9 cellular contexts compared by ENCODE assay signal in genomic region chr15:74291101-74292071, GRCh38. TPM values are rescaled to one million over a fixed set of nuclear protein-coding genes. Genes with fewer than 3 reads are reported as not detected.
DNase-seq lines count a peak whose midpoint lies in the region; ATAC-seq lines count a peak whose summit lies in the region.
"Had no signal": no experiment of that assay in that cellular context is flagged by ENCODE, and none has a peak within 500 bp of the region (broad histone marks: within the 10 kb centered on the region; RNA-seq: fewer than 3 reads in every experiment).

No MANE protein-coding gene starts in this region.

- H4K91ac ChIP-seq in mesenchymal stem cell (ENCODE audit: low read length), result no peak overlapping the region

- peaks cover 61 to 66% of the 10 kb centered on the region in 2 experiments for H3K27me3 ChIP-seq in mesenchymal stem cell (ENCODE audit: control insufficient read depth in 1 of 2, insufficient read depth in 1 of 2, low read length in 2 of 2)

- peaks cover 6% of the 10 kb centered on the region for H3K27me3 Mint-ChIP-seq in activated CD8-positive, alpha-beta T cell treated with anti-CD3 and anti-CD28 coated beads, Interleukin-2, amount 10 ng/mL, durations not matched to agents 7 days and 5 days (ENCODE audit: low read depth)
- peaks cover 43 to 73% of the 10 kb centered on the region in 2 donors for H3K27me3 Mint-ChIP-seq in effector memory CD8-positive, alpha-beta T cell

- H4K8ac ChIP-seq in mesenchymal stem cell (ENCODE audit: low read length), result no peak overlapping the region

- H3K36me3 ChIP-seq in mesenchymal stem cell (ENCODE audit: control insufficient read depth in 1 of 2, insufficient read depth in 2 of 2, low read depth in 1 of 2, low read length in 2 of 2), result no peaks in the 10 kb centered on the region

- H3K4me3 Mint-ChIP-seq in activated CD8-positive, alpha-beta T cell treated with anti-CD3 and anti-CD28 coated beads, Interleukin-2, amount 10 ng/mL, durations not matched to agents 7 days and 5 days, result no peak overlapping the region
- H3K4me3 Mint-ChIP-seq in effector memory CD8-positive, alpha-beta T cell, result no peak overlapping the region

- H3K23ac ChIP-seq in mesenchymal stem cell (ENCODE audit: low read length in 2 of 2), result no peak overlapping the region

- WGBS in mesenchymal stem cell, result 6% methylated on average over 20 of the region's 20 CpGs

- H3K27ac ChIP-seq in mesenchymal stem cell (ENCODE audit: low read length, poor library complexity, severe bottlenecking), result no peak overlapping the region

- peak; percentile 66 for DNase-seq in NCI-H187 (lab: John Stamatoyannopoulos, UW)
- DNase-seq in NCI-H187 treated with DMSO at 0.1 percent for 48 hours (lab: John Stamatoyannopoulos, UW), result no peak
- DNase-seq in NCI-H524 (lab: John Stamatoyannopoulos, UW), result peak; percentile 90 to 92
- peak; percentile 89 for DNase-seq in activated CD8-positive, alpha-beta T cell treated with anti-CD3 and anti-CD28 coated beads, Interleukin-2, amount 10 ng/mL, durations not matched to agents 7 days and 5 days
- DNase-seq in effector memory CD8-positive, alpha-beta T cell, result peak; percentile 50 to 60 (median 53)
- peak; percentile 78 for DNase-seq in mesenchymal stem cell
- DNase-seq in stimulated activated CD8-positive, alpha-beta memory T cell treated with anti-CD3 and anti-CD28 coated beads, Interleukin-4, amount 100 ng/mL, for 1 hour (ENCODE audit: low read depth in 2 of 2, low spot score in 1 of 2), result peak; percentile 13 to 25
- no peak for DNase-seq in NCI-H128 (lab: John Stamatoyannopoulos, UW; ENCODE audit: unreplicated experiment)

- H3K4ac ChIP-seq in mesenchymal stem cell (ENCODE audit: low read depth in 1 of 2, low read length in 2 of 2), result no peak overlapping the region

- no peaks in the 10 kb centered on the region for H3K79me1 ChIP-seq in mesenchymal stem cell (replicated peaks; ENCODE audit: low read length, poor library complexity, severe bottlenecking)

- no peak overlapping the region for H3K9ac ChIP-seq in mesenchymal stem cell (ENCODE audit: low read length)

- ATAC-seq in activated CD8-positive, alpha-beta T cell treated with anti-CD3 and anti-CD28 coated beads, Interleukin-2, amount 10 ng/mL, durations not matched to agents 7 days and 5 days, result peak; percentile 96
- peak; percentile 42 for ATAC-seq in effector memory CD8-positive, alpha-beta T cell (replicated peaks)

- H3K4me1 ChIP-seq in mesenchymal stem cell (ENCODE audit: control insufficient read depth, insufficient read depth, low read depth, low read length), result no peaks in the 10 kb centered on the region

- no peak overlapping the region for H2BK15ac ChIP-seq in mesenchymal stem cell (ENCODE audit: low read depth, poor library complexity, severe bottlenecking)

- H3K4me1 Mint-ChIP-seq in activated CD8-positive, alpha-beta T cell treated with anti-CD3 and anti-CD28 coated beads, Interleukin-2, amount 10 ng/mL, durations not matched to agents 7 days and 5 days (ENCODE audit: low read depth), result peaks cover 6% of the 10 kb centered on the region
- peaks cover 0 to 2% of the 10 kb centered on the region in 2 donors for H3K4me1 Mint-ChIP-seq in effector memory CD8-positive, alpha-beta T cell (ENCODE audit: low read depth in 2 of 2)

- H2BK12ac ChIP-seq in mesenchymal stem cell (ENCODE audit: low read length in 2 of 2), result no peak overlapping the region

- H3K4me2 ChIP-seq in mesenchymal stem cell (ENCODE audit: low read length, poor library complexity, severe bottlenecking), result no peak overlapping the region

- H3K14ac ChIP-seq in mesenchymal stem cell (ENCODE audit: low read length in 2 of 2), result no peak overlapping the region

- H3K36me3 Mint-ChIP-seq in activated CD8-positive, alpha-beta T cell treated with anti-CD3 and anti-CD28 coated beads, Interleukin-2, amount 10 ng/mL, durations not matched to agents 7 days and 5 days (ENCODE audit: low read depth), result no peaks in the 10 kb centered on the region
- H3K36me3 Mint-ChIP-seq in effector memory CD8-positive, alpha-beta T cell (ENCODE audit: insufficient read depth), result no peaks in the 10 kb centered on the region

- H3K27ac Mint-ChIP-seq in activated CD8-positive, alpha-beta T cell treated with anti-CD3 and anti-CD28 coated beads, Interleukin-2, amount 10 ng/mL, durations not matched to agents 7 days and 5 days, result no peak overlapping the region
- H3K27ac Mint-ChIP-seq in effector memory CD8-positive, alpha-beta T cell, result no peak overlapping the region

- H3K4me3 ChIP-seq in mesenchymal stem cell (ENCODE audit: insufficient read depth in 1 of 2, low read depth in 1 of 2, low read length in 2 of 2), result no peak overlapping the region

- no peak overlapping the region for H3K18ac ChIP-seq in mesenchymal stem cell (ENCODE audit: low read depth in 1 of 2, low read length in 2 of 2)

- H3K9me3 Mint-ChIP-seq in activated CD8-positive, alpha-beta T cell treated with anti-CD3 and anti-CD28 coated beads, Interleukin-2, amount 10 ng/mL, durations not matched to agents 7 days and 5 days (ENCODE audit: insufficient read depth), result no peaks in the 10 kb centered on the region
- H3K9me3 Mint-ChIP-seq in effector memory CD8-positive, alpha-beta T cell, result no peaks in the 10 kb centered on the region

- no peak overlapping the region for H2AK5ac ChIP-seq in mesenchymal stem cell (ENCODE audit: low read length, severe bottlenecking)

- POLR2A ChIA-PET in activated CD8-positive, alpha-beta T cell treated with anti-CD3 and anti-CD28 coated beads, Interleukin-2, amount 10 ng/mL, durations not matched to agents 7 days and 5 days (lab: Charles Lee), result interaction anchor here (0.5 to 0.6 kb wide), 2 partner anchors 17 to 47 kb away, joined by 3 read pairs; no protein-coding TSS in a partner anchor

- no peak overlapping the region for H2BK5ac ChIP-seq in mesenchymal stem cell (ENCODE audit: low read depth, low read length, poor library complexity, severe bottlenecking)

- CTCF ChIA-PET in activated CD8-positive, alpha-beta T cell treated with anti-CD3 and anti-CD28 coated beads, Interleukin-2, amount 10 ng/mL, durations not matched to agents 7 days and 5 days (lab: Charles Lee), result interaction anchor here (1.1 to 1.4 kb wide), 2 partner anchors 16 to 318 kb away, joined by 3 read pairs; no protein-coding TSS in a partner anchor

- no peak overlapping the region for H2AFZ ChIP-seq in mesenchymal stem cell (ENCODE audit: low read depth, low read length)

- no peaks in the 10 kb centered on the region for H3K9me3 ChIP-seq in mesenchymal stem cell (ENCODE audit: control insufficient read depth, low read length)

- H2BK120ac ChIP-seq in mesenchymal stem cell (ENCODE audit: low read depth, low read length), result no peak overlapping the region

RNA-seq across cellular contexts. Expression of gene CCDC33, which starts 55.3 kb away (rescaled TPM):
- not detected for total RNA-seq in activated CD8-positive, alpha-beta T cell treated with anti-CD3 and anti-CD28 coated beads, Interleukin-2, amount 10 ng/mL, durations not matched to agents 7 days and 5 days
- polyA plus RNA-seq in mesenchymal stem cell (2013, experiment 1 of 2), result 0.29 TPM
- 0.40 TPM for polyA plus RNA-seq in mesenchymal stem cell (2013, experiment 2 of 2)
- total RNA-seq: glomerular endothelial cell had no signal

Comparison
In these comparisons a context has a peak if more than half of its experiments do, and no peak if none do; other contexts are left out.
1. DNase-seq: peak in NCI-H187 (2 of 2), NCI-H524 (2 of 2), activated CD8-positive, alpha-beta T cell treated with anti-CD3 and anti-CD28 coated beads, Interleukin-2, amount 10 ng/mL, durations not matched to agents 7 days and 5 days (single experiment), effector memory CD8-positive, alpha-beta T cell (3 of 3), mesenchymal stem cell (single experiment) and stimulated activated CD8-positive, alpha-beta memory T cell treated with anti-CD3 and anti-CD28 coated beads, Interleukin-4, amount 100 ng/mL, for 1 hour (2 of 2); none in NCI-H187 treated with DMSO at 0.1 percent for 48 hours (single experiment) and NCI-H128 (single experiment).